19 cellular contexts compared by ENCODE assay signal in genomic region chr12:89439946-89440345, GRCh38.
DNase-seq lines count a peak whose midpoint lies in the region.
"Had no signal": no experiment of that assay in that cellular context is flagged by ENCODE, and none has a peak within 500 bp of the region (broad histone marks: within the 10 kb centered on the region; RNA-seq: fewer than 3 reads in every experiment).

No MANE protein-coding gene starts in this region.

- H3K4me3 Mint-ChIP-seq in dendritic cell treated with granulocyte-macrophage colony-stimulating factor and Interleukin-4, amounts not matched to agents 40 ng/mL and 50 ng/mL, for 4 days, result no peak overlapping the region
- H3K4me3 Mint-ChIP-seq: activated CD4-positive, alpha-beta memory T cell treated with anti-CD3 and anti-CD28 coated beads, Interleukin-2, amount 10 ng/mL, durations not matched to agents 7 days and 5 days; activated naive CD8-positive, alpha-beta T cell treated with anti-CD3 and anti-CD28 coated beads, Interleukin-2, amount 50 U/mL, for 24 hours; GM23338; naive B cell had no signal

- peaks cover 11% of the 10 kb centered on the region for H3K9me3 Mint-ChIP-seq in dendritic cell treated with granulocyte-macrophage colony-stimulating factor and Interleukin-4, amounts not matched to agents 40 ng/mL and 50 ng/mL, for 4 days

- intact Hi-C loops in dendritic cell treated with granulocyte-macrophage colony-stimulating factor and Interleukin-4, amounts not matched to agents 40 ng/mL and 50 ng/mL, for 4 days (cut with micrococcal nuclease), result no loop called here

- peaks cover 15% of the 10 kb centered on the region for H3K4me1 Mint-ChIP-seq in dendritic cell treated with granulocyte-macrophage colony-stimulating factor and Interleukin-4, amounts not matched to agents 40 ng/mL and 50 ng/mL, for 4 days (ENCODE audit: low read depth)
- H3K4me1 Mint-ChIP-seq: GM23338 had no signal

- peaks cover 20% of the 10 kb centered on the region for H3K36me3 Mint-ChIP-seq in dendritic cell treated with granulocyte-macrophage colony-stimulating factor and Interleukin-4, amounts not matched to agents 40 ng/mL and 50 ng/mL, for 4 days (ENCODE audit: low read depth)

- peak overlapping the region; percentile 2 for H3K27ac Mint-ChIP-seq in dendritic cell treated with granulocyte-macrophage colony-stimulating factor and Interleukin-4, amounts not matched to agents 40 ng/mL and 50 ng/mL, for 4 days
- H3K27ac Mint-ChIP-seq: activated CD4-positive, alpha-beta memory T cell treated with anti-CD3 and anti-CD28 coated beads, Interleukin-2, amount 10 ng/mL, durations not matched to agents 7 days and 5 days; activated naive CD8-positive, alpha-beta T cell treated with anti-CD3 and anti-CD28 coated beads, Interleukin-2, amount 50 U/mL, for 24 hours; GM23338 had no signal

- H3K27me3 Mint-ChIP-seq in dendritic cell treated with granulocyte-macrophage colony-stimulating factor and Interleukin-4, amounts not matched to agents 40 ng/mL and 50 ng/mL, for 4 days, result no peaks in the 10 kb centered on the region
- H3K27me3 Mint-ChIP-seq: activated CD4-positive, alpha-beta memory T cell treated with anti-CD3 and anti-CD28 coated beads, Interleukin-2, amount 10 ng/mL, durations not matched to agents 7 days and 5 days; activated naive CD8-positive, alpha-beta T cell treated with anti-CD3 and anti-CD28 coated beads, Interleukin-2, amount 50 U/mL, for 24 hours; naive B cell had no signal

- DNase-seq in Daoy (ENCODE audit: low read depth), result peak; percentile 40
- DNase-seq in M059J (ENCODE audit: low read depth), result peak; percentile 78
- peak; percentile 38 to 81 for DNase-seq in lung microvascular endothelial cell (ENCODE audit: low read depth in 2 of 2)
- DNase-seq in NCI-H446 treated with DMSO at 0.1 percent for 48 hours (lab: John Stamatoyannopoulos, UW), result no peak
- no peak for DNase-seq in iPS-NIHi11 (ENCODE audit: low spot score)
- no peak for DNase-seq in GOT3 (lab: John Stamatoyannopoulos, UW)
- DNase-seq in SKM-1 (lab: John Stamatoyannopoulos, UW; ENCODE audit: unreplicated experiment), result no peak
- DNase-seq: activated CD4-positive, alpha-beta memory T cell treated with anti-CD3 and anti-CD28 coated beads, Interleukin-2, amount 10 ng/mL, durations not matched to agents 7 days and 5 days; activated naive CD8-positive, alpha-beta T cell treated with anti-CD3 and anti-CD28 coated beads, Interleukin-2, amount 50 U/mL, for 24 hours; BE2C; lower lobe of right lung; naive B cell; NCI-H1417 treated with DMSO at 0.1 percent for 48 hours; NCI-H2171 treated with DMSO at 0.1 percent for 48 hours; stimulated activated CD4-positive, alpha-beta T cell treated with anti-CD3 and anti-CD28 coated beads, Interleukin-4, amount 100 ng/mL, for 24 hours; SW 1271; WERI-Rb-1 had no signal

Comparison
In these comparisons a context has a peak if more than half of its experiments do, and no peak if none do; other contexts are left out.
1. DNase-seq: peak in Daoy (single experiment), M059J (single experiment) and lung microvascular endothelial cell (2 of 2); none in NCI-H446 treated with DMSO at 0.1 percent for 48 hours (single experiment), iPS-NIHi11 (single experiment), GOT3 (single experiment) and SKM-1 (single experiment).